27 cellular contexts compared by ENCODE assay signal in genomic region chr10:71572962-71573361, GRCh38.
"Had no signal": no experiment of that assay in that cellular context is flagged by ENCODE, and none has a peak within 500 bp of the region (broad histone marks: within the 10 kb centered on the region; RNA-seq: fewer than 3 reads in every experiment).

No MANE protein-coding gene starts in this region.

- DNase-seq: activated CD4-positive, alpha-beta memory T cell treated with anti-CD3 and anti-CD28 coated beads for 36 hours; activated CD4-positive, alpha-beta T cell treated with anti-CD3 and anti-CD28 coated beads for 36 hours; activated CD4-positive, alpha-beta T cell treated with anti-CD3 and anti-CD28 coated beads, Interleukin-2, amount 10 ng/mL, durations not matched to agents 24 days and 14 days; activated CD4-positive, CD25-positive, alpha-beta regulatory T cell; activated CD4-positive, CD25-positive, alpha-beta regulatory T cell treated with anti-CD3 and anti-CD28 coated beads, Interleukin-2, amount 50 U/mL, for 72 hours; activated CD8-positive, alpha-beta memory T cell treated with anti-CD3 and anti-CD28 coated beads, Interleukin-2, amount 10 ng/mL, durations not matched to agents 7 days and 5 days; activated CD8-positive, alpha-beta memory T cell treated with anti-CD3 and anti-CD28 coated beads, Interleukin-2, amount 50 U/mL, for 4 hours; activated CD8-positive, alpha-beta T cell treated with anti-CD3 and anti-CD28 coated beads, Interleukin-2, amount 10 ng/mL, durations not matched to agents 7 days and 5 days; activated effector memory CD4-positive, alpha-beta T cell treated with anti-CD3 and anti-CD28 coated beads, Interleukin-2, amount 50 U/mL, for 16 hours; activated naive CD4-positive, alpha-beta T cell treated with anti-CD3 and anti-CD28 coated beads for 36 hours; activated naive CD8-positive, alpha-beta T cell treated with anti-CD3 and anti-CD28 coated beads for 36 hours; activated naive CD8-positive, alpha-beta T cell treated with anti-CD3 and anti-CD28 coated beads, Interleukin-2, amount 50 U/mL, for 24 hours; activated T-cell treated with anti-CD3 and anti-CD28 coated beads, Interleukin-2, amount 50 U/mL, for 1 hour; activated T-cell treated with anti-CD3 and anti-CD28 coated beads, Interleukin-2, amount 50 U/mL, for 48 hours; adrenal gland; amygdala; aorta; body of pancreas; caudate nucleus; cortex of kidney; effector CD8-positive, alpha-beta T cell; esophagus squamous epithelium; foreskin melanocyte; heart right ventricle; T-helper 2 cell had no signal

- H3K9me3 ChIP-seq: adrenal gland, body of pancreas, esophagus squamous epithelium, gastroesophageal sphincter, heart right ventricle had no signal

- H3K27ac ChIP-seq: adrenal gland, body of pancreas, epithelial cell of prostate, esophagus squamous epithelium, gastroesophageal sphincter, heart right ventricle had no signal

- H3K27me3 ChIP-seq: adrenal gland, body of pancreas, esophagus squamous epithelium, gastroesophageal sphincter, heart right ventricle had no signal

- H3K4me3 ChIP-seq: adrenal gland, body of pancreas, esophagus squamous epithelium, gastroesophageal sphincter, heart right ventricle had no signal

- H3K4me1 ChIP-seq: adrenal gland, body of pancreas had no signal

- H3K36me3 ChIP-seq: adrenal gland, esophagus squamous epithelium had no signal
